ENCODE assay signal across 18 cellular contexts in the genomic region with DNA sequence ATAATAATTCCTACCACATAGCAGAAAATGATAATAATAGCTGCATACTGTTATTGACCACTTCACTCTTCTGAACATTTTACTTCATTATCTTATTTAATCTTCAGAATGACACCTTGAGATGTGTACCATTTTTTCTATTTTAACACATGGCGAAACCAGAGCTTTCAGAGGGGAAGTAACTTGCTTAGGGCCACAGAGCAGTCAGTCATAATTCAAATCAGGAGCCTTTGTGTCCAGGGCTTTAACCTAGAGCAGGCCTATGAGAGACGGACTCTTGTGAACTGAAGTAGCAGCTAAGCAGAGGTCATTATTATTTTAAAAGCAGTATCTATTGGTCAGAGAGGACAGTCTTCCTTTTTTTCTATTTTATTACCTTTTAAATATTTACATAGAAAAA.
DNase-seq lines count a peak whose midpoint lies in the region; ATAC-seq and TF ChIP-seq lines count a peak whose summit lies in the region.
"Had no signal": no experiment of that assay in that cellular context is flagged by ENCODE, and none has a peak within 500 bp of the region (broad histone marks: within the 10 kb centered on the region; RNA-seq: fewer than 3 reads in every experiment).

No MANE protein-coding gene starts in this region.

- peaks cover 6% of the 10 kb centered on the region for H3K36me3 ChIP-seq in endodermal cell (ENCODE audit: control insufficient read depth, insufficient read depth, low read length)
- H3K36me3 ChIP-seq: HAP-1 had no signal

- no peaks in the 10 kb centered on the region for H3K27me3 ChIP-seq in endodermal cell (ENCODE audit: control insufficient read depth, insufficient read depth, low read length, poor library complexity, severe bottlenecking)

- H3K4me3 Mint-ChIP-seq in endodermal cell = no peak overlapping the region
- no peak overlapping the region for H3K4me3 Mint-ChIP-seq in natural killer cell treated with Interleukin-12 subunit alpha and Interleukin-12 subunit beta and Interleukin-15 and Interleukin-18, amount 100 ng/mL, for 72 hours
- no peak overlapping the region for H3K4me3 Mint-ChIP-seq in effector memory CD8-positive, alpha-beta T cell

- H3K27me3 Mint-ChIP-seq in endodermal cell (ENCODE audit: insufficient read depth) = no peaks in the 10 kb centered on the region
- peaks cover 5 to 12% of the 10 kb centered on the region in 2 donors for H3K27me3 Mint-ChIP-seq in natural killer cell treated with Interleukin-12 subunit alpha and Interleukin-12 subunit beta and Interleukin-15 and Interleukin-18, amount 100 ng/mL, for 72 hours
- peaks cover 0 to 13% of the 10 kb centered on the region in 2 donors for H3K27me3 Mint-ChIP-seq in effector memory CD8-positive, alpha-beta T cell

- H3K27ac ChIP-seq in endodermal cell (ENCODE audit: low read depth, low read length) = no peak overlapping the region
- H3K27ac ChIP-seq: C4-2B had no signal

- 93 to 100% methylated on average over 2 of the region's 2 CpGs for WGBS in endodermal cell (ENCODE audit: insufficient coverage in 1 of 2, insufficient read length in 1 of 2), 2 experiments

- no peak for TF ChIP-seq CTCF in endodermal cell (conservative IDR thresholded peaks at IDR 0.05)

- H3K9me3 Mint-ChIP-seq in endodermal cell = no peaks in the 10 kb centered on the region
- H3K9me3 Mint-ChIP-seq in natural killer cell treated with Interleukin-12 subunit alpha and Interleukin-12 subunit beta and Interleukin-15 and Interleukin-18, amount 100 ng/mL, for 72 hours = no peaks in the 10 kb centered on the region
- no peaks in the 10 kb centered on the region for H3K9me3 Mint-ChIP-seq in effector memory CD8-positive, alpha-beta T cell

- DNase-seq in endodermal cell (no peak), RKO (ENCODE audit: low spot score) (no peak), RPMI8226 (no peak)
- no peak for DNase-seq in natural killer cell treated with Interleukin-12 subunit alpha and Interleukin-12 subunit beta and Interleukin-15 and Interleukin-18, amount 100 ng/mL, for 72 hours (ENCODE audit: low spot score)
- no peak for DNase-seq in effector memory CD8-positive, alpha-beta T cell
- DNase-seq: ACHN, DMS79, MM.1S, NCI-H1105 treated with DMSO at 0.1 percent for 48 hours, NCI-H1694 treated with DMSO at 0.1 percent for 48 hours, NCI-H510A, NCI-H748 treated with DMSO at 0.1 percent for 48 hours, PC-3, T-helper 1 cell had no signal

- H3K36me3 Mint-ChIP-seq in endodermal cell (ENCODE audit: low read depth) = peaks cover 8% of the 10 kb centered on the region
- H3K36me3 Mint-ChIP-seq in natural killer cell treated with Interleukin-12 subunit alpha and Interleukin-12 subunit beta and Interleukin-15 and Interleukin-18, amount 100 ng/mL, for 72 hours = no peaks in the 10 kb centered on the region
- no peaks in the 10 kb centered on the region for H3K36me3 Mint-ChIP-seq in effector memory CD8-positive, alpha-beta T cell (ENCODE audit: insufficient read depth)

- H3K9me3 ChIP-seq in endodermal cell (ENCODE audit: control insufficient read depth, low read length) = no peaks in the 10 kb centered on the region
- H3K9me3 ChIP-seq: HAP-1 had no signal

- H3K4me1 ChIP-seq in endodermal cell (ENCODE audit: control insufficient read depth, insufficient read depth, low read length) = peaks cover 11% of the 10 kb centered on the region
- H3K4me1 ChIP-seq: HAP-1 had no signal

- no peak overlapping the region for H3K9ac ChIP-seq in endodermal cell (ENCODE audit: extremely low read depth, low read length, poor library complexity, severe bottlenecking)

- peak overlapping the region; percentile 52 for H3K27ac Mint-ChIP-seq in endodermal cell
- no peak overlapping the region for H3K27ac Mint-ChIP-seq in natural killer cell treated with Interleukin-12 subunit alpha and Interleukin-12 subunit beta and Interleukin-15 and Interleukin-18, amount 100 ng/mL, for 72 hours
- no peak overlapping the region for H3K27ac Mint-ChIP-seq in effector memory CD8-positive, alpha-beta T cell

- ATAC-seq in GM18870 (IDR thresholded peaks at IDR 0.05; ENCODE audit: unreplicated experiment) (peak; percentile 35), HG02938 (IDR thresholded peaks at IDR 0.05; ENCODE audit: unreplicated experiment) (peak; percentile 42)
- ATAC-seq in natural killer cell treated with Interleukin-12 subunit alpha and Interleukin-12 subunit beta and Interleukin-15 and Interleukin-18, amount 100 ng/mL, for 72 hours = no peak
- no peak for ATAC-seq in effector memory CD8-positive, alpha-beta T cell (replicated peaks)
- ATAC-seq: PC-3 had no signal

- peaks cover 32% of the 10 kb centered on the region for H3K4me1 Mint-ChIP-seq in endodermal cell
- peaks cover 3 to 6% of the 10 kb centered on the region in 2 donors for H3K4me1 Mint-ChIP-seq in natural killer cell treated with Interleukin-12 subunit alpha and Interleukin-12 subunit beta and Interleukin-15 and Interleukin-18, amount 100 ng/mL, for 72 hours (ENCODE audit: low read depth in 2 of 2)
- peaks cover 0 to 2% of the 10 kb centered on the region in 2 donors for H3K4me1 Mint-ChIP-seq in effector memory CD8-positive, alpha-beta T cell (ENCODE audit: low read depth in 2 of 2)

- no peak overlapping the region for H3K4me3 ChIP-seq in endodermal cell (ENCODE audit: low read length)
- H3K4me3 ChIP-seq: HAP-1 had no signal

Comparison
In these comparisons a context has a peak if more than half of its experiments do, and no peak if none do; other contexts are left out.
1. ATAC-seq: peak in GM18870 (single experiment) and HG02938 (single experiment); none in natural killer cell treated with Interleukin-12 subunit alpha and Interleukin-12 subunit beta and Interleukin-15 and Interleukin-18, amount 100 ng/mL, for 72 hours (0 of 2) and effector memory CD8-positive, alpha-beta T cell (single experiment).